26 cellular contexts compared by ENCODE assay signal in the genomic region with DNA sequence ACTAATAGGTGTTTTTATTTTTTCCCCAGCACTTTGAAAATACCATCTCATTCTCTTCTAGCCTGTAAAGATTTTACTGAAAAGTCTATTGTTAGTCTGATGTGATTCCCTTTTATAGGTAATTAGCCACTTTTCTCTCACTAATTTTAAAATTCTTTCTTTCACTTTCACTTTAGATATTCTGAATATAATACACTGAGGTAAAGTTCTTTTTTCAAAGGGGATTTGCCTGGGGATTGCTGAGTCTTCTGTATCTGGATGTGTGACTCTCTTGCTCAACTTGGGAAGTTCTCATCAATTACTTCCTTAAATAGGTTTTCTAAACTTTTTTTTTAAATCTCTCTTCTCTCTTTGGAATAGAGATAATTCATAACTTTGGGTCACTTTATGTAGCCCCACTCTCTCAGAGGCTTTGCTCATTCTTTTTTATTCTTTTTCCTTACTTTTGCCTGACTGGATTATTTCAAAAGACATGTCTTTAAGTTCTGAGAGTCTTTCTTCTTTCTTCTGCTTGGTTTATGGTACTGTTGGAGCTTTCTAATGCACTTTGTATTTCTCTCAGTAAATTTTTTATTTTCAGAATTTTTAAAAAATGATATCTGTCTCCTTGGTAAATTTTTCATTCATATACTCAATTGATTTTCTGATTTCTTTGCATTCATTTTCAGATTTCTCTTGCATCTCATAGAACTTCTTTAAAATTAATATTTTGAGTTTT. TPM values are rescaled to one million over a fixed set of nuclear protein-coding genes. Genes with fewer than 3 reads are reported as not detected.
"Had no signal": no experiment of that assay in that cellular context is flagged by ENCODE, and none has a peak within 500 bp of the region (broad histone marks: within the 10 kb centered on the region; RNA-seq: fewer than 3 reads in every experiment).

No MANE protein-coding gene starts in this region.

- H3K27me3 ChIP-seq: adrenal gland, breast epithelium, colonic mucosa, esophagus muscularis mucosa, gastrocnemius medialis, pancreas, right atrium auricular region, vagina had no signal

- H3K9me3 ChIP-seq: colonic mucosa, gastrocnemius medialis, pancreas had no signal

- H3K27me3 Mint-ChIP-seq: activated naive CD8-positive, alpha-beta T cell; central memory CD8-positive, alpha-beta T cell had no signal

- H3K4me3 ChIP-seq: adrenal gland, breast epithelium, colonic mucosa, esophagus muscularis mucosa, gastrocnemius medialis, pancreas, psoas muscle, right atrium auricular region, thoracic aorta, vagina had no signal

- H3K4me1 Mint-ChIP-seq: central memory CD8-positive, alpha-beta T cell; mesothelial cell of epicardium; nephron progenitor cell had no signal

- H3K4me1 ChIP-seq: adrenal gland, breast epithelium, colonic mucosa, esophagus muscularis mucosa, gastrocnemius medialis, pancreas, psoas muscle, right atrium auricular region, vagina had no signal

- H3K36me3 ChIP-seq: adrenal gland, breast epithelium, colonic mucosa, esophagus muscularis mucosa, gastrocnemius medialis, pancreas, right atrium auricular region, thoracic aorta, vagina had no signal

- H3K27ac ChIP-seq: adrenal gland, breast epithelium, colonic mucosa, esophagus muscularis mucosa, gastrocnemius medialis, pancreas, psoas muscle, right atrium auricular region, thoracic aorta, vagina had no signal

- H3K27ac Mint-ChIP-seq: activated naive CD8-positive, alpha-beta T cell; mesothelial cell of epicardium; nephron progenitor cell; type B pancreatic cell had no signal

- DNase-seq: activated CD4-positive, alpha-beta T cell treated with anti-CD3 and anti-CD28 coated beads for 4 hours; activated CD4-positive, CD25-positive, alpha-beta regulatory T cell; activated gamma-delta T cell treated with Interleukin-2 at 50 U/mL for 16 hours; activated T-cell treated with anti-CD3 and anti-CD28 coated beads, Interleukin-2, amount 50 U/mL, for 1 hour; adrenal gland; colonic mucosa; gastrocnemius medialis; hippocampal formation; left ventricle myocardium superior; mammary epithelial cell; nephron progenitor cell; pancreas; psoas muscle; stimulated activated CD4-positive, alpha-beta T cell treated with anti-CD3 and anti-CD28 coated beads, Interleukin-4, amount 100 ng/mL, for 24 hours; stimulated activated naive CD4-positive, alpha-beta T cell treated with Interleukin-2 at 50 U/mL for 16 hours; T1000 had no signal

- ATAC-seq: gastrocnemius medialis, left ventricle myocardium superior, pancreas, psoas muscle had no signal

- H3K36me3 Mint-ChIP-seq: type B pancreatic cell had no signal

- H3K4me3 Mint-ChIP-seq: activated naive CD8-positive, alpha-beta T cell; central memory CD8-positive, alpha-beta T cell; mesothelial cell of epicardium; nephron progenitor cell; type B pancreatic cell had no signal

RNA-seq across cellular contexts. Expression of gene IL12B, which starts 55.9 kb away (rescaled TPM):
- total RNA-seq: adrenal gland, astrocyte, breast epithelium, colonic mucosa, gastrocnemius medialis, left ventricle myocardium superior, mammary epithelial cell, mesothelial cell of epicardium, pancreas, psoas muscle, right atrium auricular region, thoracic aorta, vagina had no signal
- polyA plus RNA-seq: adrenal gland, mammary epithelial cell, pancreas, psoas muscle had no signal
